ENCODE assay signal across 8 cellular contexts in genomic region chrX:79413009-79413408, GRCh38. TPM values are rescaled to one million over a fixed set of nuclear protein-coding genes. Genes with fewer than 3 reads are reported as not detected.
DNase-seq lines count a peak whose midpoint lies in the region; ATAC-seq and TF ChIP-seq lines count a peak whose summit lies in the region.

No MANE protein-coding gene starts in this region.

- POLR2A ChIA-PET in MCF 10A (lab: Yijun Ruan, JAX): interaction anchor here (1.4 kb wide), 1 partner anchor 858 kb away, joined by 3 read pairs; no protein-coding TSS in a partner anchor

- no peak overlapping the region for H3K9ac ChIP-seq in mesendoderm (ENCODE audit: low read length)

- H2AK5ac ChIP-seq in mesendoderm (ENCODE audit: low read length): no peak overlapping the region

- no peak overlapping the region for H3K4me2 ChIP-seq in mesendoderm (ENCODE audit: low read length)

- H3K4me1 ChIP-seq in mesendoderm (ENCODE audit: control insufficient read depth, low read depth, low read length): no peaks in the 10 kb centered on the region

- no TSS peak for BruUV-seq in Calu3 (replicated peaks; lab: Mats Ljungman, UMichigan)
- no TSS peak for BruUV-seq in MCF 10A (replicated peaks; lab: Mats Ljungman, UMichigan)

- no peak overlapping the region for H3K56ac ChIP-seq in mesendoderm (ENCODE audit: low read length)

- no peak overlapping the region for H2BK5ac ChIP-seq in mesendoderm (ENCODE audit: low read length)

- H4K5ac ChIP-seq in mesendoderm (ENCODE audit: low read length): no peak overlapping the region

- H3K4me1 Mint-ChIP-seq in Calu3 (ENCODE audit: low read depth, unreplicated experiment) (peaks cover 8% of the 10 kb centered on the region), MCF 10A (ENCODE audit: insufficient read depth, unreplicated experiment) (peaks cover 7% of the 10 kb centered on the region)

- no peak overlapping the region for H2BK15ac ChIP-seq in mesendoderm (replicated peaks; ENCODE audit: low read depth)

- H3K4ac ChIP-seq in mesendoderm (ENCODE audit: low read depth, low read length): no peak overlapping the region

- ATAC-seq in GM21367 (IDR thresholded peaks at IDR 0.05; ENCODE audit: unreplicated experiment) (no peak), GM21786 (IDR thresholded peaks at IDR 0.05; ENCODE audit: unreplicated experiment) (no peak), HG02884 (IDR thresholded peaks at IDR 0.05; ENCODE audit: unreplicated experiment) (no peak), HG02798 (IDR thresholded peaks at IDR 0.05; ENCODE audit: poor library complexity, unreplicated experiment) (no peak)

- no peak overlapping the region for H3K18ac ChIP-seq in mesendoderm (ENCODE audit: low read length)

- TF ChIP-seq CTCF in Calu3 (IDR thresholded peaks at IDR 0.05; ENCODE audit: unreplicated experiment) (peak; percentile 39), LNCAP (IDR thresholded peaks at IDR 0.05) (peak; percentile 48), MCF 10A (IDR thresholded peaks at IDR 0.05; ENCODE audit: unreplicated experiment) (peak; percentile 36)

- H3K36me3 Mint-ChIP-seq in Calu3 (ENCODE audit: insufficient read depth, unreplicated experiment) (no peaks in the 10 kb centered on the region), MCF 10A (ENCODE audit: insufficient read depth, unreplicated experiment) (no peaks in the 10 kb centered on the region)

- no peaks in the 10 kb centered on the region for H3K27me3 ChIP-seq in mesendoderm (ENCODE audit: insufficient read depth, low read length, poor library complexity)

- no peak overlapping the region for H4K8ac ChIP-seq in mesendoderm (ENCODE audit: low read depth, low read length)

- H3K4me3 ChIP-seq in mesendoderm (ENCODE audit: low read length): no peak overlapping the region

- H3K27ac Mint-ChIP-seq in Calu3 (ENCODE audit: unreplicated experiment) (peak overlapping the region; percentile 27), MCF 10A (ENCODE audit: low read depth, unreplicated experiment) (no peak overlapping the region)

- WGBS in mesendoderm (ENCODE audit: extremely low coverage, insufficient coverage, low lambda C conversion rate): no CpG with 5 or more reads among the region's 4 CpGs

- no peak overlapping the region for H3K23ac ChIP-seq in mesendoderm (ENCODE audit: low read length)

- no peaks in the 10 kb centered on the region for H3K79me1 ChIP-seq in mesendoderm (ENCODE audit: low read length)

- no peak overlapping the region for H3K27ac ChIP-seq in mesendoderm (ENCODE audit: low read depth, low read length)

- H3K4me3 Mint-ChIP-seq in Calu3 (ENCODE audit: low read depth, unreplicated experiment) (peak overlapping the region; percentile 36), MCF 10A (ENCODE audit: unreplicated experiment) (peak overlapping the region; percentile 64)

- H3K9me3 Mint-ChIP-seq in Calu3 (ENCODE audit: low read depth, unreplicated experiment): no peaks in the 10 kb centered on the region
- H3K9me3 Mint-ChIP-seq in MCF 10A (ENCODE audit: unreplicated experiment): no peaks in the 10 kb centered on the region

- CTCF ChIA-PET in Calu3 (lab: Charles Lee): no interaction called here
- CTCF ChIA-PET in MCF 10A (lab: Yijun Ruan, JAX): interaction anchor here (0.6 to 2.5 kb wide), 16 partner anchors 9 to 858 kb away, joined by 3 to 20 read pairs (median 3); partner anchors contain the start of gene ITM2A

- H3K36me3 ChIP-seq in mesendoderm (ENCODE audit: control insufficient read depth, insufficient read depth, low read length): no peaks in the 10 kb centered on the region

- no peaks in the 10 kb centered on the region for H3K79me2 ChIP-seq in mesendoderm (ENCODE audit: control insufficient read depth, insufficient read depth, low read length)

- intact Hi-C loops in Calu3 (cut with micrococcal nuclease; ENCODE audit: unreplicated experiment) (loop anchor here (5.0 to 10.0 kb wide), 3 partner anchors 46 to 858 kb away; partner anchors contain the start of gene ITM2A), MCF 10A (cut with micrococcal nuclease) (loop anchor here (2.0 kb wide), 1 partner anchor 858 kb away; no protein-coding TSS in a partner anchor)

- H3K27me3 Mint-ChIP-seq in Calu3 (ENCODE audit: unreplicated experiment) (no peaks in the 10 kb centered on the region), MCF 10A (ENCODE audit: insufficient read depth, unreplicated experiment) (peaks cover 2% of the 10 kb centered on the region)

- no peak overlapping the region for H2BK120ac ChIP-seq in mesendoderm (ENCODE audit: low read depth, low read length)

- no peak for DNase-seq in Calu3
- peak; percentile 31 for DNase-seq in MCF 10A (ENCODE audit: unreplicated experiment)
- DNase-seq in mesendoderm: peak; percentile 12

RNA-seq across cellular contexts. Expression of gene ITM2A, which starts 45.9 kb away (rescaled TPM):
- 17.7 and 25.7 TPM in 2 replicates for total RNA-seq in Calu3 (2022)
- total RNA-seq in MCF 10A (2022): not detected in 2 replicates
- polyA plus RNA-seq in mesendoderm (2013, experiment 1 of 2): 52.6 TPM
- 53.3 TPM for polyA plus RNA-seq in mesendoderm (2013, experiment 2 of 2)

Comparison
In these comparisons a context has a peak if more than half of its experiments do, and no peak if none do; other contexts are left out.
1. RNA of gene ITM2A, which starts 45.9 kb away (total RNA-seq): 17.7 to 25.7 TPM in Calu3; not detected in MCF 10A; every median in the first group is over 10 times any median in the second.
2. Peak in every context shown above with its lines, with median percentiles within 50 percentile points of each other: CTCF ChIP-seq.